8 cellular contexts compared by ENCODE assay signal in the genomic region with DNA sequence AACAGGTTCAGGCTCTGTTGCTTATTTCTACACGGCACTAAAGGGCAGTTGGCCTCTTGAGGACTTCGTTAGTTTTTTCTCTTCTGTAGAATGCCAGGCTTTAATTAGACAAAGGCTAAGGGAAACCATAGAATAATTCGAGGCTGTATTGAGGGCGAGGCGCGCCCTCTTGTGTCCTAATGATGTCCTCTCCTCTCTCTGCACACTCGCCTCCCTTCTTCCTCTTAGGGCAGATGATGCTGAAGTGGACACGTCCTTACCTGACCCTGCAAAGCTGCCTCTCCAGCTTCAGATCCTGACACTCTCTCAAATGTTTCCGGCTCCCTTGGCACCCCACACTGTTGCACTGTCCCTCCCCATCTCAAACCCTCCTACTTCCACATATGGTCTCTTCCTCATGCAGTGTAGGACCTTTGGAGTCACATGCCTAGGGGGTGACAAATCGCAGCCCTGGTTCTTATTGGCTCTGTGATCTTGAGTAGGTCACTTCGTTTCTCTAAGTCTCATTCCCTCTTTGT. TPM values are rescaled to one million over a fixed set of nuclear protein-coding genes. Genes with fewer than 3 reads are reported as not detected.
DNase-seq lines count a peak whose midpoint lies in the region; ATAC-seq and TF ChIP-seq lines count a peak whose summit lies in the region.

No MANE protein-coding gene starts in this region.

- no peak for TF ChIP-seq POLR2A in body of pancreas (IDR thresholded peaks at IDR 0.05)

- H3K4me3 ChIP-seq in body of pancreas, result no peak overlapping the region
- no peak overlapping the region for H3K4me3 ChIP-seq in iPS DF 6.9 (ENCODE audit: low read length)
- no peak overlapping the region for H3K4me3 ChIP-seq in skeletal muscle tissue (ENCODE audit: low read length in 3 of 3)

- WGBS in body of pancreas, 2 donors, result 2 to 4% methylated on average over 11 of the region's 11 CpGs
- WGBS in iPS DF 6.9 (ENCODE audit: insufficient coverage, insufficient read length), result no CpG with 5 or more reads among the region's 11 CpGs

- DNase-seq in NCI-H1930 (lab: John Stamatoyannopoulos, UW) (peak; percentile 43 to 53), T1000 (lab: John Stamatoyannopoulos, UW) (peak; percentile 76), body of pancreas (peak; percentile 73 to 85 (median 80)), iPS DF 6.9 (ENCODE audit: low read depth, low spot score) (peak; percentile 43)

- H3K9ac ChIP-seq in skeletal muscle tissue (ENCODE audit: low read depth in 1 of 3, low read length in 3 of 3), result peak overlapping the region in 1 of 3 donors; percentile 67

- peak; percentile 95 for TF ChIP-seq CTCF in C4-2B (conservative IDR thresholded peaks at IDR 0.05)
- TF ChIP-seq CTCF in body of pancreas (IDR thresholded peaks at IDR 0.05), result peak; percentile 64 to 85 (median 83)

- intact Hi-C loops in body of pancreas (cut with DNase I), result loop anchor here (10.0 kb wide), 1 partner anchor 144 kb away; no protein-coding TSS in a partner anchor

- H3K27me3 ChIP-seq in body of pancreas (no peaks in the 10 kb centered on the region), iPS DF 6.9 (ENCODE audit: control insufficient read depth, insufficient read depth, low read length) (no peaks in the 10 kb centered on the region), skeletal muscle tissue (ENCODE audit: control insufficient read depth in 3 of 3, insufficient read depth in 3 of 3, low read length in 3 of 3) (no peaks in the 10 kb centered on the region)

- H3K27ac ChIP-seq in C4-2B (0 out of 2 replicates have a peak overlapping the region, but pooled peaks have one; percentile 19), body of pancreas (no peak overlapping the region), iPS DF 6.9 (ENCODE audit: low read length) (no peak overlapping the region), skeletal muscle tissue (ENCODE audit: low read depth, low read length) (peak overlapping the region; percentile 5)

- no peaks in the 10 kb centered on the region for H3K9me3 ChIP-seq in body of pancreas
- H3K9me3 ChIP-seq in iPS DF 6.9 (ENCODE audit: control insufficient read depth, insufficient read depth, low read length), result no peaks in the 10 kb centered on the region
- H3K9me3 ChIP-seq in skeletal muscle tissue (ENCODE audit: control insufficient read depth in 3 of 3, low read length in 3 of 3), result no peaks in the 10 kb centered on the region

- ATAC-seq in GM21786 (IDR thresholded peaks at IDR 0.05; ENCODE audit: unreplicated experiment), result peak; percentile 43
- peak; percentile 59 for ATAC-seq in body of pancreas
- no peak for ATAC-seq in HG03378 (IDR thresholded peaks at IDR 0.05; ENCODE audit: unreplicated experiment)

- H3K36me3 ChIP-seq in body of pancreas (replicated peaks in 1 of 2; ENCODE audit: insufficient read depth in 1 of 2, low read depth in 2 of 2) (no peaks in the 10 kb centered on the region), iPS DF 6.9 (ENCODE audit: control insufficient read depth, insufficient read depth, low read length) (no peaks in the 10 kb centered on the region), skeletal muscle tissue (ENCODE audit: control insufficient read depth in 3 of 3, insufficient read depth in 3 of 3, low read length in 3 of 3) (no peaks in the 10 kb centered on the region)

- H3K4me1 ChIP-seq in body of pancreas (peaks cover 23% of the 10 kb centered on the region), iPS DF 6.9 (ENCODE audit: control insufficient read depth, insufficient read depth, low read length) (peaks cover 3% of the 10 kb centered on the region; the same call in 1 of the 2 replicates), skeletal muscle tissue (ENCODE audit: control insufficient read depth in 3 of 3, insufficient read depth in 3 of 3, low read length in 3 of 3) (peaks cover 34 to 48% (median 34%) of the 10 kb centered on the region in 3 donors)

RNA-seq across cellular contexts. Expression of a gene that starts 1.9 kb away (rescaled TPM):
- 1 to 10 TPM; 3.0 to 3.6 TPM for total RNA-seq in body of pancreas
- total RNA-seq in skeletal muscle tissue, result 6.8 TPM

RNA-seq across cellular contexts. Expression of a gene that starts 39.7 kb away (rescaled TPM):
- 10 to 100 TPM; 41.8 to 44.5 TPM for total RNA-seq in body of pancreas
- 31.3 TPM for total RNA-seq in skeletal muscle tissue

Comparison
In these comparisons a context has a peak if more than half of its experiments do, and no peak if none do; other contexts are left out.
1. H3K27ac ChIP-seq: peak in C4-2B (single experiment) and skeletal muscle tissue (single experiment); none in body of pancreas (0 of 4) and iPS DF 6.9 (single experiment).
2. Peak in every context shown above with its lines, with median percentiles within 50 percentile points of each other: DNase-seq.